Comparison of ENCODE assay signal across 8 cellular contexts in the genomic region with DNA sequence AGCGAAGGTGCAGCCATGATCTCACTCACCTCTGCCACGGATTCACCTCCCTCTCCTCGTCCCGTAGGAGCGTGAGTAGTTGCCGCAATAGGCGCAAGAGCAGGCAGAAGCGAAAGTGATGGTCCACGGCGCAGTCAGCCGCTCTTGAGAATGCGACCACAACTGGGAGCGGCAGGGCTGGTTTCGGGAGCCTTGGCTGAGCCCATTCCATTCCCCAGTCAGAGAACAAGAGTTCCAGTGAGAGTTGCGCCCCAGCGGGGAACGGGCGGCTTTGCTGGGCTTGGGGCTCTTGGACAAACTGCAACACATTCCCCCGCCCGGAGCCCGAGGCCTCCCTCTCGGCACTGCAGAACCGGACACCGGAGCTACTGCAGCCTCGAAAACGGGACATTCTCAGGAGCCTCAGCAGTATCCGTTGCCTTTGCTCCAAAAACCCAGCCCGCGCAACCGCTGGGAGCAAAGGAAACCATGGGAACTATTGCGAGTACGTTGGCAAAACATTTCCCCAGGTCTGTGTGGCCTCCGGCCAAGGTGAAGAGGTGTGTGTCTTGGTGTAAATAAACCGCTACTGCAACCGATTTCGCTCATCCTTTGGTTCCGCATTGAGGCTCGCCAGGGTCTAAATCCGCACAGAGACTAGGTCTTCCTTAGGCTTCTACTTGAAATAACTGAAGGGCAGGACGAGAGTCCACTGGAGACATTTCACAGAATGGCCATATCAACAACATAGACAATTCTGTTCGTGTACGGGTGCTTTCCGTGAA. TPM values are rescaled to one million over a fixed set of nuclear protein-coding genes. Genes with fewer than 3 reads are reported as not detected.
A peak's percentile ranks its signal among the peaks of the same experiment; 100 is the strongest.
DNase-seq lines count a peak whose midpoint lies in the region; ATAC-seq and TF ChIP-seq lines count a peak whose summit lies in the region.

No MANE protein-coding gene starts in this region.

- no peaks in the 10 kb centered on the region for H3K27me3 ChIP-seq in CD4-positive, alpha-beta T cell (ENCODE audit: control insufficient read depth, insufficient read depth, low read length)

- H3K9me3 ChIP-seq in CD4-positive, alpha-beta T cell (ENCODE audit: control insufficient read depth, low read length), result no peaks in the 10 kb centered on the region

- peak overlapping the region; percentile 14 for H3K27ac ChIP-seq in CD4-positive, alpha-beta T cell (ENCODE audit: low read depth, low read length)

- H3K4me3 Mint-ChIP-seq in CD4-positive, alpha-beta T cell, result peak overlapping the region; percentile 98
- H3K4me3 Mint-ChIP-seq in activated CD8-positive, alpha-beta memory T cell treated with anti-CD3 and anti-CD28 coated beads, Interleukin-2, amount 10 ng/mL, durations not matched to agents 7 days and 5 days, result peak overlapping the region; percentile 94
- H3K4me3 Mint-ChIP-seq in endothelial cell (ENCODE audit: unreplicated experiment), result peak overlapping the region; percentile 99

- intact Hi-C loops in CD4-positive, alpha-beta T cell (cut with DNase I, micrococcal nuclease), result loop anchor here in 1 of 2 experiments (5.0 to 10.0 kb wide), 2 partner anchors 222 to 300 kb away; a partner anchor contains a TSS

- DNase-seq in CD4-positive, alpha-beta T cell, result peak; percentile 34 to 56 (median 44)
- DNase-seq in HK-2 (ENCODE audit: unreplicated experiment), result peak; percentile 71
- DNase-seq in NCI-H82 treated with DMSO at 0.1 percent for 48 hours (lab: John Stamatoyannopoulos, UW; ENCODE audit: unreplicated experiment), result peak; percentile 76
- DNase-seq in activated CD8-positive, alpha-beta memory T cell treated with anti-CD3 and anti-CD28 coated beads, Interleukin-2, amount 10 ng/mL, durations not matched to agents 7 days and 5 days, result peak; percentile 68
- peak; percentile 64 for DNase-seq in endothelial cell (ENCODE audit: low spot score)
- DNase-seq in midbrain (lab: John Stamatoyannopoulos, UW), result peak; percentile 70
- peak; percentile 8 to 15 for DNase-seq in stimulated activated CD8-positive, alpha-beta memory T cell treated with anti-CD3 and anti-CD28 coated beads, Interleukin-4, amount 100 ng/mL, for 1 hour (ENCODE audit: low read depth in 2 of 2, low spot score in 1 of 2)

- peak overlapping the region; percentile 84 for H3K27ac Mint-ChIP-seq in CD4-positive, alpha-beta T cell
- peak overlapping the region; percentile 86 for H3K27ac Mint-ChIP-seq in activated CD8-positive, alpha-beta memory T cell treated with anti-CD3 and anti-CD28 coated beads, Interleukin-2, amount 10 ng/mL, durations not matched to agents 7 days and 5 days
- H3K27ac Mint-ChIP-seq in endothelial cell (ENCODE audit: unreplicated experiment), result peak overlapping the region; percentile 94

- H3K4me1 Mint-ChIP-seq in CD4-positive, alpha-beta T cell (ENCODE audit: low read depth), result peaks cover 26% of the 10 kb centered on the region
- H3K4me1 Mint-ChIP-seq in activated CD8-positive, alpha-beta memory T cell treated with anti-CD3 and anti-CD28 coated beads, Interleukin-2, amount 10 ng/mL, durations not matched to agents 7 days and 5 days, result peaks cover 36% of the 10 kb centered on the region
- peaks cover 8% of the 10 kb centered on the region for H3K4me1 Mint-ChIP-seq in endothelial cell (ENCODE audit: unreplicated experiment)

- peak; percentile 83 for ATAC-seq in CD4-positive, alpha-beta T cell (ENCODE audit: poor library complexity)
- ATAC-seq in GM19463 (IDR thresholded peaks at IDR 0.05; ENCODE audit: unreplicated experiment), result peak; percentile 75
- ATAC-seq in activated CD8-positive, alpha-beta memory T cell treated with anti-CD3 and anti-CD28 coated beads, Interleukin-2, amount 10 ng/mL, durations not matched to agents 7 days and 5 days, result peak; percentile 81

- no peak for TF ChIP-seq CTCF in CD4-positive, alpha-beta T cell (IDR thresholded peaks at IDR 0.05)
- TF ChIP-seq CTCF in endothelial cell (IDR thresholded peaks at IDR 0.05; ENCODE audit: unreplicated experiment), result no peak

- no peaks in the 10 kb centered on the region for H3K9me3 Mint-ChIP-seq in CD4-positive, alpha-beta T cell
- no peaks in the 10 kb centered on the region for H3K9me3 Mint-ChIP-seq in activated CD8-positive, alpha-beta memory T cell treated with anti-CD3 and anti-CD28 coated beads, Interleukin-2, amount 10 ng/mL, durations not matched to agents 7 days and 5 days (ENCODE audit: low read depth)
- H3K9me3 Mint-ChIP-seq in endothelial cell (ENCODE audit: unreplicated experiment), result no peaks in the 10 kb centered on the region

- CTCF ChIA-PET in CD4-positive, alpha-beta T cell (lab: Charles Lee), result no interaction called here
- CTCF ChIA-PET in activated CD8-positive, alpha-beta memory T cell treated with anti-CD3 and anti-CD28 coated beads, Interleukin-2, amount 10 ng/mL, durations not matched to agents 7 days and 5 days (lab: Charles Lee), result no interaction called here

- H3K27me3 Mint-ChIP-seq in CD4-positive, alpha-beta T cell, result no peaks in the 10 kb centered on the region
- no peaks in the 10 kb centered on the region for H3K27me3 Mint-ChIP-seq in activated CD8-positive, alpha-beta memory T cell treated with anti-CD3 and anti-CD28 coated beads, Interleukin-2, amount 10 ng/mL, durations not matched to agents 7 days and 5 days
- H3K27me3 Mint-ChIP-seq in endothelial cell (ENCODE audit: unreplicated experiment), result peaks cover 3% of the 10 kb centered on the region

- H3K36me3 Mint-ChIP-seq in CD4-positive, alpha-beta T cell (ENCODE audit: low read depth), result peaks cover 8% of the 10 kb centered on the region
- no peaks in the 10 kb centered on the region for H3K36me3 Mint-ChIP-seq in activated CD8-positive, alpha-beta memory T cell treated with anti-CD3 and anti-CD28 coated beads, Interleukin-2, amount 10 ng/mL, durations not matched to agents 7 days and 5 days
- no peaks in the 10 kb centered on the region for H3K36me3 Mint-ChIP-seq in endothelial cell (ENCODE audit: low read depth, unreplicated experiment)

- POLR2A ChIA-PET in CD4-positive, alpha-beta T cell (lab: Charles Lee), result no interaction called here

RNA-seq across cellular contexts. Expression of a gene that starts 5.7 kb away (rescaled TPM):
- total RNA-seq in CD4-positive, alpha-beta T cell, result 10 to 100 TPM; 31.6 to 32.7 TPM
- total RNA-seq in activated CD8-positive, alpha-beta memory T cell treated with anti-CD3 and anti-CD28 coated beads, Interleukin-2, amount 10 ng/mL, durations not matched to agents 7 days and 5 days, result 10 to 100 TPM; 16.9 to 17.4 TPM
- total RNA-seq in endothelial cell (ENCODE audit: unreplicated experiment), result 21.0 TPM

Comparison
In these comparisons a context has a peak if more than half of its experiments do, and no peak if none do; other contexts are left out.
1. Peak in every context shown above with its lines: DNase-seq, ATAC-seq and H3K27ac ChIP-seq.
2. DNase-seq: peak in every context shown above with its lines; median percentile 76 in NCI-H82 treated with DMSO at 0.1 percent for 48 hours; 71 in HK-2; 70 in midbrain; 68 in activated CD8-positive, alpha-beta memory T cell treated with anti-CD3 and anti-CD28 coated beads, Interleukin-2, amount 10 ng/mL, durations not matched to agents 7 days and 5 days; 64 in endothelial cell; 44 in CD4-positive, alpha-beta T cell; 12 in stimulated activated CD8-positive, alpha-beta memory T cell treated with anti-CD3 and anti-CD28 coated beads, Interleukin-4, amount 100 ng/mL, for 1 hour.